In the genomic region with DNA sequence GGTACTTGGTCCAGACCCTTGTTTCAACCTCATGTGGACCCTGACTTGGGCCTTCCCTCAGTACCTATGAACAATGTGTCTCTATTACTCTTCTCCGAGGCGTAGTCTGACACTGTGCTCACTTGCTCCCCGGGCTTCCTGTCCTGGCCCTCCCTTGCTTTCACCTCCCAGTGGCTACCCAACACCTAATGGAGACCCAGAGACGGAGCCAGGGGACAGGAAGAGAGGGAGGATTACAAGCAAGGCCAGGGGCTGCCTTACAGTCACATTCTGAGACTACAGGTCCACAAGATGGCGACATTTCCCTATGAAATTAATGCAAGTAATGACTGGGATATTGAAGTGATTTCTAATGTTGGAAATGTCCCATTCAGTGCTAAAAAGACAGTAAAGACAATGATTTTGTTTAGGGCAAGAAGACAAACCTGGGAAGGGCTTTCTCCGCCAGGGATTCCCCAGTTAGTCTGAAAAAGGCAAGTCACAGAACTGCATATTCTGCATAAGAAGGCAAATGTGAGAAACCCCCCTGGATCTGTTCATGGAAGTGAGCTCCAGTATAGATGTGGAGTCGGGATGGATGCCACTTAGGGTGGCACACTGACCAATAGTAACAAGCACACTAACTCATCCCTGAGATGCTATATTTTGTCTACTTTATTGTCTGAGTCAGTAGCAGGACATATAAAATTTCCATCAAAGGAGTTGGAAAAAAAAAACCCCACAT, we compare ENCODE assay signal across 8 cellular contexts. TPM values are rescaled to one million over a fixed set of nuclear protein-coding genes. Genes with fewer than 3 reads are reported as not detected.
DNase-seq lines count a peak whose midpoint lies in the region; ATAC-seq, FAIRE-seq and TF ChIP-seq lines count a peak whose summit lies in the region.

No MANE protein-coding gene starts in this region.

- H3K36me3 ChIP-seq in MM.1S (replicated peaks; ENCODE audit: insufficient read depth, low read length) (no peaks in the 10 kb centered on the region), psoas muscle (ENCODE audit: insufficient read depth in 1 of 2, low read depth in 1 of 2) (no peaks in the 10 kb centered on the region)

- H3K79me2 ChIP-seq in MM.1S (ENCODE audit: low read length) = no peaks in the 10 kb centered on the region

- FAIRE-seq in A204.1 (lab: Jason Lieb, UNC) = peak; percentile 91
- FAIRE-seq in GM12892 (lab: Jason Lieb, UNC) = peak; percentile 84

- H3K9me2 ChIP-seq in MM.1S (replicated peaks; ENCODE audit: insufficient read depth, low read length) = no peaks in the 10 kb centered on the region

- H3F3A ChIP-seq in MM.1S (ENCODE audit: insufficient read depth, low read length) = no peaks in the 10 kb centered on the region

- peak; percentile 71 for ATAC-seq in Right ventricle myocardium superior (ENCODE audit: poor library complexity)
- peak in 2 of 4 donors; percentile 35 to 57 for ATAC-seq in psoas muscle

- no peak overlapping the region for H3K4me2 ChIP-seq in MM.1S (ENCODE audit: low read depth, low read length)

- DNase-seq in GM12892 (ENCODE audit: insufficient read length) (no peak), MM.1S (peak; percentile 69), SHP77 (lab: John Stamatoyannopoulos, UW) (peak; percentile 77 to 84), Right ventricle myocardium superior (no peak), psoas muscle (no peak), cerebellar nuclear complex (lab: John Stamatoyannopoulos, UW) (no peak)
- peak; percentile 17 for DNase-seq in activated gamma-delta T cell treated with anti-CD3 and anti-CD28 coated beads, Interleukin-2, amount 50 U/mL, for 16 hours (ENCODE audit: low read depth)

- H2AFZ ChIP-seq in MM.1S (ENCODE audit: low read length) = 0 out of 2 replicates have a peak overlapping the region, but pooled peaks have one; percentile 5

- no peaks in the 10 kb centered on the region for H4K20me1 ChIP-seq in MM.1S (ENCODE audit: insufficient read depth, low read length)

- TF ChIP-seq CTCF in MM.1S (IDR thresholded peaks at IDR 0.05; ENCODE audit: low read length) (peak; percentile 71), psoas muscle (IDR thresholded peaks at IDR 0.05) (peak; percentile 47)

- H3K9ac ChIP-seq in MM.1S (ENCODE audit: low read length) = no peak overlapping the region

- H3K27me3 ChIP-seq in MM.1S (replicated peaks; ENCODE audit: insufficient read depth, low read length) (no peaks in the 10 kb centered on the region), psoas muscle (ENCODE audit: insufficient read depth in 3 of 3, low read length in 2 of 3) (no peaks in the 10 kb centered on the region)

- H3K27ac ChIP-seq in MM.1S (ENCODE audit: low read length) (no peak overlapping the region), psoas muscle (no peak overlapping the region)

- WGBS in psoas muscle, 3 donors = 58 to 65% (median 65%) methylated on average over 7 of the region's 7 CpGs

- H3K4me3 ChIP-seq in MM.1S (ENCODE audit: low read length) (no peak overlapping the region), psoas muscle (no peak overlapping the region)

- H3K9me3 ChIP-seq in MM.1S (replicated peaks; ENCODE audit: insufficient read depth, low read length) = no peaks in the 10 kb centered on the region
- H3K9me3 ChIP-seq in psoas muscle = peaks cover 10% of the 10 kb centered on the region

- intact Hi-C loops in Right ventricle myocardium superior (cut with DNase I) = loop anchor here (10.0 kb wide), 1 partner anchor 528 kb away; no protein-coding TSS in a partner anchor
- intact Hi-C loops in psoas muscle (cut with DNase I) = loop anchor here (5.0 to 10.0 kb wide), 2 partner anchors 510 to 528 kb away; no protein-coding TSS in a partner anchor

- TF ChIP-seq POLR2A in GM12892 (IDR thresholded peaks at IDR 0.05; ENCODE audit: low read depth, low read length) = no peak

- H3K4me1 ChIP-seq in MM.1S (ENCODE audit: low read length) (no peaks in the 10 kb centered on the region), psoas muscle (no peaks in the 10 kb centered on the region)

RNA-seq across cellular contexts. Expression of a gene that starts 44.0 kb away (rescaled TPM):
- 6.3 TPM for polyA plus RNA-seq in GM12892 (2012; ENCODE audit: missing spikeins)
- total RNA-seq in Right ventricle myocardium superior (2.4 TPM), psoas muscle (1 to 10 TPM; 4.4 to 5.8 (median 5.4) TPM)
- 1 to 10 TPM; 2.3 to 5.5 (median 2.6) TPM for polyA plus RNA-seq in psoas muscle

Comparison
In these comparisons a context has a peak if more than half of its experiments do, and no peak if none do; other contexts are left out.
1. DNase-seq: peak in MM.1S (single experiment), SHP77 (2 of 2) and activated gamma-delta T cell treated with anti-CD3 and anti-CD28 coated beads, Interleukin-2, amount 50 U/mL, for 16 hours (single experiment); none in GM12892 (single experiment), Right ventricle myocardium superior (single experiment), psoas muscle (0 of 2) and cerebellar nuclear complex (0 of 2).